ENCODE assay signal across 14 cellular contexts in the genomic region with DNA sequence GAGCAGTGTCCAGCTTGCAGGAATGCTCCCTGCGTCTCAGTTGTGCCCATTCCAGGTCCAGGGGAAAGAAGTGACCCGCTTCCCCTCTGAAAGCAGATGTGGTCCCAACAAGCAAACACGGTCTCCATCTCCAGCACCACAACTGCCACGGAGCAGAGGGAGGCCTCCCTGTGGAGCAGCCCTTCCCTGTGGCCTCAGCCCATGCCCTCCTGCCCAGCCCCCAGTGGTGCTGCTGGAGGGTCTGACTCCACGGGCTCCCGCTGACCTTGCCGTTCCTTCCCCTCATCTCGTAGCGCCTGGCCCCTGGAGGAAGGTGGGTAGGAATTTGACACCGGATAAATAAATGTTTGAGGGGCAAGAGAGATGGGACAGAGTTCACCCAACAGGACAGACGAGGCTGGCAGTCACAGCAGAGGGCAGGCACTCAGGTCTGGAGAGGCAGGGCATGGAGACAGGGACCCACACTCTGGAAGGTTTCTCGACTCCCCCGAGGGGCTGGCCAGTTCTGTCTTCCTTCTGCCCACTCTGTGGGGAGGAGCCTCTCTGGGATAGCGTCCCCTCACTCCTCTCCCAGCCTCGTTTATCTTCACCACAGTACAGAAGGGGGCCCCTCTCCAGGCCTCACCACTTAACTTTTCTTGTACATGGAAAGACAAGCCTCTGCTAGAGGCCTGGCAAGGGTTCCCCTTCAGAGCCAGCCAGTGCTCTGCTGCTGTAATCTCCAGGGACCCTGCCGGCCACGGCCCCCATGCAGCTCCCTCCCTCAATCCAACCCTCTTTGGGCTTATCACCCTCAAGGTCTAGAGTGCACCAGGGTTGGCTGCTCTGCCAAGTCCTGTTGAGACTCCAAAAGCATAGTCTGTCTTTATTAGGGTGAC. TPM values are rescaled to one million over a fixed set of nuclear protein-coding genes. Genes with fewer than 3 reads are reported as not detected.
DNase-seq lines count a peak whose midpoint lies in the region; ATAC-seq and TF ChIP-seq lines count a peak whose summit lies in the region.
"Had no signal": no experiment of that assay in that cellular context is flagged by ENCODE, and none has a peak within 500 bp of the region (broad histone marks: within the 10 kb centered on the region; RNA-seq: fewer than 3 reads in every experiment).

No MANE protein-coding gene starts in this region.

- H3K79me2 ChIP-seq in osteoblast (ENCODE audit: insufficient read depth, low read length): peaks cover 39% of the 10 kb centered on the region

- H2AFZ ChIP-seq in osteoblast (ENCODE audit: low read length): no peak overlapping the region

- POLR2A ChIA-PET in activated CD4-positive, alpha-beta T cell treated with anti-CD3 and anti-CD28 coated beads, Interleukin-2, amount 10 ng/mL, durations not matched to agents 7 days and 5 days (lab: Charles Lee): no interaction called here

- TF ChIP-seq CTCF in coronary artery (IDR thresholded peaks at IDR 0.05): no peak
- TF ChIP-seq CTCF in lung (IDR thresholded peaks at IDR 0.05; ENCODE audit: control extremely low read depth, extremely low read depth): no peak
- TF ChIP-seq CTCF in suprapubic skin (IDR thresholded peaks at IDR 0.05): no peak
- TF ChIP-seq CTCF in osteoblast (IDR thresholded peaks at IDR 0.05; ENCODE audit: extremely low read depth, low read depth, low read length): no peak

- H3K27ac ChIP-seq in coronary artery (peak overlapping the region; percentile 86 to 88), lung (ENCODE audit: low read depth in 1 of 2, low read length in 1 of 2) (peak overlapping the region; percentile 46 to 86), suprapubic skin (peak overlapping the region; percentile 25), osteoblast (ENCODE audit: low read depth, low read length) (no peak overlapping the region)

- CTCF ChIA-PET in activated CD4-positive, alpha-beta T cell treated with anti-CD3 and anti-CD28 coated beads, Interleukin-2, amount 10 ng/mL, durations not matched to agents 7 days and 5 days (lab: Charles Lee): interaction anchor here (1.0 kb wide), 1 partner anchor 15 kb away, joined by 3 read pairs; no protein-coding TSS in a partner anchor

- ATAC-seq in lung (ENCODE audit: insufficient read depth, low FRiP score) (no peak), GM19351 (IDR thresholded peaks at IDR 0.05; ENCODE audit: unreplicated experiment) (no peak)

- no peaks in the 10 kb centered on the region for H3K9me3 Mint-ChIP-seq in activated CD4-positive, alpha-beta T cell treated with anti-CD3 and anti-CD28 coated beads, Interleukin-2, amount 10 ng/mL, durations not matched to agents 7 days and 5 days

- no peak overlapping the region for H3K4me2 ChIP-seq in osteoblast (ENCODE audit: insufficient read depth, low read length)

- no peak for DNase-seq in activated CD4-positive, alpha-beta T cell treated with anti-CD3 and anti-CD28 coated beads, Interleukin-2, amount 10 ng/mL, durations not matched to agents 7 days and 5 days
- no peak for DNase-seq in activated CD4-positive, alpha-beta T cell treated with anti-CD3 and anti-CD28 coated beads, Interleukin-2, amount 50 U/mL, for 4 hours
- no peak for DNase-seq in coronary artery (ENCODE audit: low spot score)
- no peak for DNase-seq in lung (ENCODE audit: low spot score)
- DNase-seq in suprapubic skin (ENCODE audit: low spot score in 2 of 2): no peak
- DNase-seq in osteoblast (ENCODE audit: insufficient read length, low spot score, missing footprints): no peak
- DNase-seq in NCI-H446 treated with DMSO at 0.1 percent for 48 hours (lab: John Stamatoyannopoulos, UW): no peak
- DNase-seq: activated effector memory CD4-positive, alpha-beta T cell treated with anti-CD3 and anti-CD28 coated beads, Interleukin-2, amount 50 U/mL, for 16 hours; HCEC 1CT; Kasumi-1; RPMI8226; stimulated activated CD4-positive, alpha-beta T cell treated with anti-CD3 and anti-CD28 coated beads, Interleukin-12 subunit alpha, Interleukin-12 subunit beta, amount 100 ng/mL, for 4 hours; stimulated activated CD8-positive, alpha-beta memory T cell treated with anti-CD3 and anti-CD28 coated beads, Interleukin-4, amount 100 ng/mL, for 48 hours had no signal

- H3K27me3 Mint-ChIP-seq in activated CD4-positive, alpha-beta T cell treated with anti-CD3 and anti-CD28 coated beads, Interleukin-2, amount 10 ng/mL, durations not matched to agents 7 days and 5 days: no peaks in the 10 kb centered on the region

- WGBS in lung, 2 donors: 74 to 76% methylated on average over 15 to 17 of the region's 17 CpGs
- WGBS in suprapubic skin: 81% methylated on average over 10 of the region's 17 CpGs

- no peak for TF ChIP-seq POLR2A in suprapubic skin (IDR thresholded peaks at IDR 0.05)

- H4K20me1 ChIP-seq in osteoblast (ENCODE audit: insufficient read depth, low read length): peaks cover 3% of the 10 kb centered on the region

- H3K4me3 ChIP-seq in coronary artery (no peak overlapping the region), lung (no peak overlapping the region), suprapubic skin (no peak overlapping the region), osteoblast (ENCODE audit: insufficient read depth, low read length) (no peak overlapping the region)

- no peak overlapping the region for H3K4me3 Mint-ChIP-seq in activated CD4-positive, alpha-beta T cell treated with anti-CD3 and anti-CD28 coated beads, Interleukin-2, amount 10 ng/mL, durations not matched to agents 7 days and 5 days

- peaks cover 22% of the 10 kb centered on the region for H3K36me3 Mint-ChIP-seq in activated CD4-positive, alpha-beta T cell treated with anti-CD3 and anti-CD28 coated beads, Interleukin-2, amount 10 ng/mL, durations not matched to agents 7 days and 5 days (ENCODE audit: low read depth)

- H3K9me3 ChIP-seq in lung (ENCODE audit: control insufficient read depth in 2 of 2, insufficient read depth in 1 of 2, low read length in 1 of 2) (no peaks in the 10 kb centered on the region), suprapubic skin (no peaks in the 10 kb centered on the region), osteoblast (ENCODE audit: low read depth, low read length) (no peaks in the 10 kb centered on the region)

- H3K27ac Mint-ChIP-seq in activated CD4-positive, alpha-beta T cell treated with anti-CD3 and anti-CD28 coated beads, Interleukin-2, amount 10 ng/mL, durations not matched to agents 7 days and 5 days: peak overlapping the region; percentile 9

- H3K4me1 Mint-ChIP-seq in activated CD4-positive, alpha-beta T cell treated with anti-CD3 and anti-CD28 coated beads, Interleukin-2, amount 10 ng/mL, durations not matched to agents 7 days and 5 days: peaks cover 31% of the 10 kb centered on the region

- H3K27me3 ChIP-seq in lung (ENCODE audit: control insufficient read depth, insufficient read depth): no peaks in the 10 kb centered on the region
- no peaks in the 10 kb centered on the region for H3K27me3 ChIP-seq in suprapubic skin
- no peaks in the 10 kb centered on the region for H3K27me3 ChIP-seq in osteoblast (ENCODE audit: insufficient read depth, low read length)

- peaks cover 12 to 34% of the 10 kb centered on the region in 2 donors for H3K4me1 ChIP-seq in lung (ENCODE audit: control insufficient read depth in 2 of 2, insufficient read depth in 2 of 2, low read length in 2 of 2)
- peaks cover 33% of the 10 kb centered on the region for H3K4me1 ChIP-seq in suprapubic skin
- peaks cover 29% of the 10 kb centered on the region for H3K4me1 ChIP-seq in osteoblast (ENCODE audit: insufficient read depth, low read length)

- TF ChIP-seq EP300 in suprapubic skin (IDR thresholded peaks at IDR 0.05): no peak

- H3K36me3 ChIP-seq in lung (ENCODE audit: control insufficient read depth in 2 of 2, insufficient read depth in 2 of 2, low read length in 2 of 2) (peaks cover 0 to 8% of the 10 kb centered on the region in 2 donors), suprapubic skin (peaks cover 26% of the 10 kb centered on the region), osteoblast (ENCODE audit: insufficient read depth, low read length) (no peaks in the 10 kb centered on the region)

RNA-seq across cellular contexts. Expression of gene ST3GAL4, which starts 7.5 kb away (rescaled TPM):
- 1 to 10 TPM; 7.5 to 7.6 TPM for total RNA-seq in activated CD4-positive, alpha-beta T cell treated with anti-CD3 and anti-CD28 coated beads, Interleukin-2, amount 10 ng/mL, durations not matched to agents 7 days and 5 days
- total RNA-seq in lung: 10 to 100 TPM; 31.5 to 31.9 TPM
- 10 to 100 TPM; 23.6 to 38.3 TPM for polyA plus RNA-seq in lung
- total RNA-seq in suprapubic skin: 10 to 100 TPM; 23.6 to 30.9 (median 26.9) TPM
- 11.8 and 13.8 TPM in 2 replicates for total RNA-seq in osteoblast

RNA-seq across cellular contexts. Expression of gene DCPS, which starts 44.1 kb away (rescaled TPM):
- total RNA-seq in activated CD4-positive, alpha-beta T cell treated with anti-CD3 and anti-CD28 coated beads, Interleukin-2, amount 10 ng/mL, durations not matched to agents 7 days and 5 days: 10 to 100 TPM; 33.1 to 33.5 TPM
- 10 to 100 TPM; 10.7 to 20.4 TPM for total RNA-seq in lung
- polyA plus RNA-seq in lung: 10 to 100 TPM; 20.4 to 26.3 TPM
- total RNA-seq in suprapubic skin: 10 to 100 TPM; 15.4 to 19.1 (median 17.8) TPM
- total RNA-seq in osteoblast: 8.3 TPM in 2 replicates
